In genomic region chr2:20224716-20225293, GRCh38 we compare ENCODE assay signal across 7 cellular contexts. TPM values are rescaled to one million over a fixed set of nuclear protein-coding genes. Genes with fewer than 3 reads are reported as not detected.
DNase-seq lines count a peak whose midpoint lies in the region; ATAC-seq and TF ChIP-seq lines count a peak whose summit lies in the region.

SDC1 (minus strand) TSS chr2:20225130; CDS start chr2:20224867, 263 bp downstream.

- under 1% methylated on average over 65 of the region's 65 CpGs for WGBS in right cardiac atrium

- H3K36me3 Mint-ChIP-seq in GM23338 (ENCODE audit: low read depth) = peaks cover 13% of the 10 kb centered on the region; the same call in 2 of the 3 replicates
- no peaks in the 10 kb centered on the region for H3K36me3 Mint-ChIP-seq in activated naive CD8-positive, alpha-beta T cell treated with anti-CD3 and anti-CD28 coated beads, Interleukin-2, amount 50 U/mL, for 24 hours (ENCODE audit: low read depth)

- DNase-seq in ELF-1 (ENCODE audit: low read depth, low spot score) = peak; percentile 67
- peak; percentile 76 for DNase-seq in GM23338 (ENCODE audit: low spot score)
- peak; percentile 84 for DNase-seq in NCI-H146 (lab: John Stamatoyannopoulos, UW)
- DNase-seq in activated naive CD8-positive, alpha-beta T cell treated with anti-CD3 and anti-CD28 coated beads, Interleukin-2, amount 50 U/mL, for 24 hours = no peak
- DNase-seq in right cardiac atrium = peak; percentile 42 to 80 (median 75)
- DNase-seq in retina = peak; percentile 70

- peaks cover 5% of the 10 kb centered on the region; the same call in 1 of the 2 replicates for H3K27me3 ChIP-seq in GM23338 (ENCODE audit: insufficient read depth)
- H3K27me3 ChIP-seq in right cardiac atrium (ENCODE audit: control insufficient read depth, insufficient read depth) = no peaks in the 10 kb centered on the region

- peaks cover 12% of the 10 kb centered on the region for H3F3A ChIP-seq in GM23338 (replicated peaks; ENCODE audit: low read depth)

- peaks cover 24% of the 10 kb centered on the region for H3K27me3 Mint-ChIP-seq in GM23338 (ENCODE audit: insufficient read depth, low read depth, poor library complexity)
- peaks cover 56% of the 10 kb centered on the region for H3K27me3 Mint-ChIP-seq in activated naive CD8-positive, alpha-beta T cell treated with anti-CD3 and anti-CD28 coated beads, Interleukin-2, amount 50 U/mL, for 24 hours

- H3K27ac Mint-ChIP-seq in GM23338 = peak within 1 kb of the TSS; percentile 81
- H3K27ac Mint-ChIP-seq in activated naive CD8-positive, alpha-beta T cell treated with anti-CD3 and anti-CD28 coated beads, Interleukin-2, amount 50 U/mL, for 24 hours = no peak within 1 kb of the TSS

- H3K36me3 ChIP-seq in GM23338 (ENCODE audit: insufficient read depth) = no peaks in the 10 kb centered on the region

- peak within 1 kb of the TSS; percentile 73 for H3K4me3 Mint-ChIP-seq in GM23338
- no peak within 1 kb of the TSS for H3K4me3 Mint-ChIP-seq in activated naive CD8-positive, alpha-beta T cell treated with anti-CD3 and anti-CD28 coated beads, Interleukin-2, amount 50 U/mL, for 24 hours

- ATAC-seq in GM23338 (peak; percentile 31), right cardiac atrium (peak; percentile 52 to 67), GM21381 (IDR thresholded peaks at IDR 0.05; ENCODE audit: unreplicated experiment) (no peak)
- ATAC-seq in activated naive CD8-positive, alpha-beta T cell treated with anti-CD3 and anti-CD28 coated beads, Interleukin-2, amount 50 U/mL, for 24 hours = peak; percentile 20

- H3K4me2 ChIP-seq in GM23338 = peak within 1 kb of the TSS; percentile 94

- peaks cover 30% of the 10 kb centered on the region for H3K4me1 Mint-ChIP-seq in GM23338
- peaks cover 7% of the 10 kb centered on the region for H3K4me1 Mint-ChIP-seq in activated naive CD8-positive, alpha-beta T cell treated with anti-CD3 and anti-CD28 coated beads, Interleukin-2, amount 50 U/mL, for 24 hours

- peaks cover 3% of the 10 kb centered on the region; the same call in 1 of the 3 replicates for H3K9me3 Mint-ChIP-seq in GM23338
- H3K9me3 Mint-ChIP-seq in activated naive CD8-positive, alpha-beta T cell treated with anti-CD3 and anti-CD28 coated beads, Interleukin-2, amount 50 U/mL, for 24 hours = no peaks in the 10 kb centered on the region

- H3K27ac ChIP-seq in GM23338 (ENCODE audit: low read depth) = peak within 1 kb of the TSS; percentile 86
- no peak within 1 kb of the TSS for H3K27ac ChIP-seq in right cardiac atrium (ENCODE audit: low read length)

- peaks cover 3% of the 10 kb centered on the region for H4K20me1 ChIP-seq in GM23338 (replicated peaks; ENCODE audit: insufficient read depth)

- H3K4me3 ChIP-seq in GM23338 (peak within 1 kb of the TSS; percentile 85), right cardiac atrium (ENCODE audit: low read length) (peak within 1 kb of the TSS; percentile 68)

- TF ChIP-seq CTCF in GM23338 (conservative IDR thresholded peaks at IDR 0.05; ENCODE audit: low read depth in 2 of 2) = no peak

- peaks cover 21% of the 10 kb centered on the region for H3K4me1 ChIP-seq in GM23338 (ENCODE audit: insufficient read depth)
- no peaks in the 10 kb centered on the region for H3K4me1 ChIP-seq in right cardiac atrium (ENCODE audit: control insufficient read depth, insufficient read depth, low read length)

- H3K79me2 ChIP-seq in GM23338 (replicated peaks; ENCODE audit: insufficient read depth) = peaks cover 33% of the 10 kb centered on the region

- H3K9me3 ChIP-seq in right cardiac atrium (ENCODE audit: control insufficient read depth, low read length) = no peaks in the 10 kb centered on the region

- intact Hi-C loops in right cardiac atrium (cut with DNase I) = loop anchor here in 1 of 4 donors (10.0 kb wide), 1 partner anchor 90 kb away; no protein-coding TSS in a partner anchor

- no peaks in the 10 kb centered on the region for H3K9me2 ChIP-seq in GM23338 (ENCODE audit: insufficient read depth)

- peak within 1 kb of the TSS; percentile 94 for H2AFZ ChIP-seq in GM23338

TF ChIP-seq in GM23338, 12 proteins besides CTCF, POLR2A, EP300 and RAD21:
- no peak for TF ChIP-seq EZH2 (IDR thresholded peaks at IDR 0.05; ENCODE audit: low read depth, unreplicated experiment)
- no peak for TF ChIP-seq JUNB (IDR thresholded peaks at IDR 0.05; ENCODE audit: unreplicated experiment)
- no peak for TF ChIP-seq NANOG (IDR thresholded peaks at IDR 0.05; ENCODE audit: borderline replicate concordance)
- no peak for TF ChIP-seq ZNF114 (CRISPR knock-in tag; IDR thresholded peaks at IDR 0.05)
- no peak for TF ChIP-seq REST (IDR thresholded peaks at IDR 0.05; ENCODE audit: unreplicated experiment)
TF ChIP-seq in GM23338: peak in this region for 0.

RNA-seq across cellular contexts. Expression of gene SDC1, which starts in this region (rescaled TPM):
- total RNA-seq in GM23338 (2014; rRNA removed; shearing (Covaris generic)) = 40.6 and 43.0 TPM in 2 replicates
- polyA plus RNA-seq in GM23338 (2016; fragmentation: Nextera tagmentation; extraction: Ambion mirVana) = 16.1 and 16.6 TPM in 2 replicates
- total RNA-seq in right cardiac atrium = under 1 TPM; 0.09 to 0.25 (median 0.20) TPM
- 0.23 TPM for polyA plus RNA-seq in right cardiac atrium

Comparison
In these comparisons a context has a peak if more than half of its experiments do, and no peak if none do; other contexts are left out.
1. RNA of gene SDC1 (total RNA-seq): 40.6 to 43.0 TPM in GM23338; 0.09 to 0.25 TPM in right cardiac atrium; every median in the first group is over 10 times any median in the second.
2. RNA of gene SDC1 (polyA plus RNA-seq): 16.1 to 16.6 TPM in GM23338; 0.23 TPM in right cardiac atrium (single experiment); every median in the first group is over 10 times any median in the second.
3. Peak in DNase-seq, ATAC-seq and H3K4me3 ChIP-seq in right cardiac atrium; RNA of the gene not detected or under 1 TPM.